ENCODE assay signal across 11 cellular contexts in the genomic region with DNA sequence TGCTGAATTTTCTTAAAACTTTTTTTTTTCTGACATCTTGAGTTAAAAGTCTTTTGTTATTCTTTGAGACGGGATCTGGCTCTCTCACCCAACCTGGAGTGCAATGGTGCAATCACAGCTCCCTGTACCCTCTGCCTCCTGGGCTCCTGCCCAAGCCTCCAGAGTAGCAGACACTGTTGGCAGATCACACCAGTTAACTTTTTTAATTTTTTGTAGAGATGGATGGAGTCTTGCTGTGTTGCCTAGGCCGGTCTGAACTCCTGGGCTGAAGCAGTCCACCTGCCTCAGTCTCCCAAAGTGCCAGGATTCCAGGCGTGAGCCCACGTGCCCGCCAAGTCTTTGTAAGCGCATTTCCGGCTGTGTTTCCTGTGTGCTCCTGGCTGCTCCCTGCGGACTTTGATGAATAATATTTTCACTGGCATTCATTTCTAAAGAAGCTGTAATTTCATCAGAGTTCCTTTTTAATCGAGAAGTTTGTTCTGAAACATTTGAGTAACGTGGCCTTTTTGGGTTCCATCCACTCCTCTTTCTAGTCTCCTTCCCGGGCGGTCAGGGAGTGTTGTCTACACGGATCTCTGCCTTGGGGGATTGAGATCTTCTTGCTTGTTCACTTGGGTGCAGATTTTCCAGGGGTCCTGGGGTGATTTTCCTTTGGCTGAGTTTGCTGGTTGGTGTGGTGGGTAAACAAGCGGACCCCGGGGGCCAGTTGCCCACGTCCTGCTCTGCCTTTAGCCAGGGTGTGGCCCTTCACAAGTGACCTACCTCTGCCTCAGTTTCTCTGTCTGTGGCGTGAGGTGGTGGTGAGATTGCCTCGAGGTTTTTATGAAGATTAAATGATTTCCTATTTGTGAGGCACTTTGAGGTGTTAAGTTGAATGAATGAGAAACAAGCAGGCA. TPM values are rescaled to one million over a fixed set of nuclear protein-coding genes. Genes with fewer than 3 reads are reported as not detected.
DNase-seq lines count a peak whose midpoint lies in the region; ATAC-seq and TF ChIP-seq lines count a peak whose summit lies in the region.
"Had no signal": no experiment of that assay in that cellular context is flagged by ENCODE, and none has a peak within 500 bp of the region (broad histone marks: within the 10 kb centered on the region; RNA-seq: fewer than 3 reads in every experiment).

No MANE protein-coding gene starts in this region.

- peaks cover 39% of the 10 kb centered on the region for H3K36me3 ChIP-seq in adipocyte (ENCODE audit: control insufficient read depth, insufficient read depth, low read length, severe bottlenecking)
- no peaks in the 10 kb centered on the region for H3K36me3 ChIP-seq in neural progenitor cell

- H3K9ac ChIP-seq in adipocyte (ENCODE audit: low read length) (peak overlapping the region; percentile 75), neural progenitor cell (no peak overlapping the region)

- no peak overlapping the region for H3K4me2 ChIP-seq in neural progenitor cell

- H3K27me3 ChIP-seq in adipocyte (replicated peaks; ENCODE audit: control insufficient read depth, insufficient read depth, low read length) (no peaks in the 10 kb centered on the region), neural progenitor cell (no peaks in the 10 kb centered on the region)

- ATAC-seq in natural killer cell treated with Interleukin-12 subunit alpha and Interleukin-12 subunit beta and Interleukin-15 and Interleukin-18, amount 100 ng/mL, for 72 hours, result no peak

- no peaks in the 10 kb centered on the region for H3F3A ChIP-seq in neural progenitor cell (ENCODE audit: low read depth)

- H3K4me3 ChIP-seq in adipocyte (ENCODE audit: low read length) (peak overlapping the region; percentile 28), neural progenitor cell (no peak overlapping the region)

- H3K4me1 ChIP-seq in adipocyte (ENCODE audit: control insufficient read depth, insufficient read depth, low read length) (peaks cover 26% of the 10 kb centered on the region), neural progenitor cell (no peaks in the 10 kb centered on the region)

- DNase-seq in EL, result peak; percentile 23
- DNase-seq in adipocyte (ENCODE audit: low read depth), result peak; percentile 15
- peak; percentile 93 for DNase-seq in fibroblast of the conjunctiva (ENCODE audit: low read depth)
- DNase-seq in neural progenitor cell (ENCODE audit: low spot score), result no peak
- DNase-seq in activated gamma-delta T cell (lab: John Stamatoyannopoulos, UW), result no peak
- no peak for DNase-seq in DMS79 (lab: John Stamatoyannopoulos, UW)
- no peak for DNase-seq in CD1c-positive myeloid dendritic cell (ENCODE audit: extremely low spot score)
- DNase-seq in natural killer cell treated with Interleukin-12 subunit alpha and Interleukin-12 subunit beta and Interleukin-15 and Interleukin-18, amount 100 ng/mL, for 72 hours (ENCODE audit: low spot score), result no peak
- DNase-seq: GF-D8, islet precursor cell, NCI-H2227 treated with DMSO at 0.1 percent for 48 hours had no signal

- peaks cover 3% of the 10 kb centered on the region for H3K9me3 Mint-ChIP-seq in neural progenitor cell
- H3K9me3 Mint-ChIP-seq in natural killer cell treated with Interleukin-12 subunit alpha and Interleukin-12 subunit beta and Interleukin-15 and Interleukin-18, amount 100 ng/mL, for 72 hours, result no peaks in the 10 kb centered on the region

- H3K36me3 Mint-ChIP-seq in neural progenitor cell, result peaks cover 34% of the 10 kb centered on the region
- H3K36me3 Mint-ChIP-seq in natural killer cell treated with Interleukin-12 subunit alpha and Interleukin-12 subunit beta and Interleukin-15 and Interleukin-18, amount 100 ng/mL, for 72 hours, result no peaks in the 10 kb centered on the region

- no peaks in the 10 kb centered on the region for H3K9me3 ChIP-seq in adipocyte (ENCODE audit: control insufficient read depth, low read length)
- no peaks in the 10 kb centered on the region for H3K9me3 ChIP-seq in neural progenitor cell (ENCODE audit: low read depth)

- H4K20me1 ChIP-seq in neural progenitor cell (ENCODE audit: low read depth), result peaks cover 18% of the 10 kb centered on the region

- no peak overlapping the region for H3K27ac ChIP-seq in neural progenitor cell

- no peak overlapping the region for H3K4me3 Mint-ChIP-seq in neural progenitor cell
- no peak overlapping the region for H3K4me3 Mint-ChIP-seq in natural killer cell treated with Interleukin-12 subunit alpha and Interleukin-12 subunit beta and Interleukin-15 and Interleukin-18, amount 100 ng/mL, for 72 hours

- peak overlapping the region; percentile 7 for H3K27ac Mint-ChIP-seq in neural progenitor cell
- peak overlapping the region in 1 of 2 donors; percentile 51 for H3K27ac Mint-ChIP-seq in natural killer cell treated with Interleukin-12 subunit alpha and Interleukin-12 subunit beta and Interleukin-15 and Interleukin-18, amount 100 ng/mL, for 72 hours

- peaks cover 21% of the 10 kb centered on the region for H3K79me2 ChIP-seq in neural progenitor cell (ENCODE audit: low read depth)

- peaks cover 7% of the 10 kb centered on the region for H3K27me3 Mint-ChIP-seq in neural progenitor cell (ENCODE audit: insufficient read depth, low read depth)
- H3K27me3 Mint-ChIP-seq in natural killer cell treated with Interleukin-12 subunit alpha and Interleukin-12 subunit beta and Interleukin-15 and Interleukin-18, amount 100 ng/mL, for 72 hours, result no peaks in the 10 kb centered on the region

- TF ChIP-seq CTCF in neural progenitor cell (IDR thresholded peaks at IDR 0.05), result no peak

- no peak overlapping the region for H2AFZ ChIP-seq in neural progenitor cell (replicated peaks)

- H3K4me1 Mint-ChIP-seq in neural progenitor cell, result peaks cover 6% of the 10 kb centered on the region
- H3K4me1 Mint-ChIP-seq in natural killer cell treated with Interleukin-12 subunit alpha and Interleukin-12 subunit beta and Interleukin-15 and Interleukin-18, amount 100 ng/mL, for 72 hours (ENCODE audit: low read depth in 2 of 2), result peaks cover 4 to 20% of the 10 kb centered on the region in 2 donors

RNA-seq across cellular contexts. Expression of gene PCGF3, which starts 44.4 kb away (rescaled TPM):
- total RNA-seq in neural progenitor cell (ENCODE audit: low replicate concordance), result 44.7 and 59.1 TPM in 2 replicates
- total RNA-seq in natural killer cell treated with Interleukin-12 subunit alpha and Interleukin-12 subunit beta and Interleukin-15 and Interleukin-18, amount 100 ng/mL, for 72 hours, result 10 to 100 TPM; 50.6 to 54.3 TPM

Comparison
In these comparisons a context has a peak if more than half of its experiments do, and no peak if none do; other contexts are left out.
1. DNase-seq: peak in EL (single experiment), adipocyte (single experiment) and fibroblast of the conjunctiva (single experiment); none in neural progenitor cell (single experiment), activated gamma-delta T cell (single experiment), DMS79 (single experiment), CD1c-positive myeloid dendritic cell (single experiment) and natural killer cell treated with Interleukin-12 subunit alpha and Interleukin-12 subunit beta and Interleukin-15 and Interleukin-18, amount 100 ng/mL, for 72 hours (single experiment).